In the genomic region with DNA sequence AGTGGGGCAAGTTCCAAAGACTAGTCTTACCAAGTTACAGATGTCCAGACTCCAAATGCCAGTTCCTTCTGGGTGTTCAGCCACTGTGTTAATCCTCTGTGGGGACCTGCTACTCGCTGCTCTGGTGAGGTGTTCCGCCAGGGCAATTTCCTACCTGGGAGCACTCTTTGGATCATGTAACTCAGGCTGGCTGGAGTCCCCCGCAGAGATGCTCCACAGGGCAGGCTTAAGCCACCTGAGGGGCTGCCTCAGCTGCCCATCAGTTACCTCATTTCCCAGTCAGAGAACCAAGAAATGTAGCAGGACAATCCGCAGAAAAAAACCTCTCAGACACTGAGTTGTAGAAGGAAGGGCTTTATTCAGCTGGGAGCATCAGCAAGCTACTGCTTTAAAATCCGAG, we compare ENCODE assay signal across 1 cellular context.
TF ChIP-seq lines count a peak whose summit lies in the region.

No MANE protein-coding gene starts in this region.

TF ChIP-seq in GM23338, 12 proteins besides CTCF, POLR2A, EP300 and RAD21 (continued from another document):
- TF ChIP-seq, protein P1, sequence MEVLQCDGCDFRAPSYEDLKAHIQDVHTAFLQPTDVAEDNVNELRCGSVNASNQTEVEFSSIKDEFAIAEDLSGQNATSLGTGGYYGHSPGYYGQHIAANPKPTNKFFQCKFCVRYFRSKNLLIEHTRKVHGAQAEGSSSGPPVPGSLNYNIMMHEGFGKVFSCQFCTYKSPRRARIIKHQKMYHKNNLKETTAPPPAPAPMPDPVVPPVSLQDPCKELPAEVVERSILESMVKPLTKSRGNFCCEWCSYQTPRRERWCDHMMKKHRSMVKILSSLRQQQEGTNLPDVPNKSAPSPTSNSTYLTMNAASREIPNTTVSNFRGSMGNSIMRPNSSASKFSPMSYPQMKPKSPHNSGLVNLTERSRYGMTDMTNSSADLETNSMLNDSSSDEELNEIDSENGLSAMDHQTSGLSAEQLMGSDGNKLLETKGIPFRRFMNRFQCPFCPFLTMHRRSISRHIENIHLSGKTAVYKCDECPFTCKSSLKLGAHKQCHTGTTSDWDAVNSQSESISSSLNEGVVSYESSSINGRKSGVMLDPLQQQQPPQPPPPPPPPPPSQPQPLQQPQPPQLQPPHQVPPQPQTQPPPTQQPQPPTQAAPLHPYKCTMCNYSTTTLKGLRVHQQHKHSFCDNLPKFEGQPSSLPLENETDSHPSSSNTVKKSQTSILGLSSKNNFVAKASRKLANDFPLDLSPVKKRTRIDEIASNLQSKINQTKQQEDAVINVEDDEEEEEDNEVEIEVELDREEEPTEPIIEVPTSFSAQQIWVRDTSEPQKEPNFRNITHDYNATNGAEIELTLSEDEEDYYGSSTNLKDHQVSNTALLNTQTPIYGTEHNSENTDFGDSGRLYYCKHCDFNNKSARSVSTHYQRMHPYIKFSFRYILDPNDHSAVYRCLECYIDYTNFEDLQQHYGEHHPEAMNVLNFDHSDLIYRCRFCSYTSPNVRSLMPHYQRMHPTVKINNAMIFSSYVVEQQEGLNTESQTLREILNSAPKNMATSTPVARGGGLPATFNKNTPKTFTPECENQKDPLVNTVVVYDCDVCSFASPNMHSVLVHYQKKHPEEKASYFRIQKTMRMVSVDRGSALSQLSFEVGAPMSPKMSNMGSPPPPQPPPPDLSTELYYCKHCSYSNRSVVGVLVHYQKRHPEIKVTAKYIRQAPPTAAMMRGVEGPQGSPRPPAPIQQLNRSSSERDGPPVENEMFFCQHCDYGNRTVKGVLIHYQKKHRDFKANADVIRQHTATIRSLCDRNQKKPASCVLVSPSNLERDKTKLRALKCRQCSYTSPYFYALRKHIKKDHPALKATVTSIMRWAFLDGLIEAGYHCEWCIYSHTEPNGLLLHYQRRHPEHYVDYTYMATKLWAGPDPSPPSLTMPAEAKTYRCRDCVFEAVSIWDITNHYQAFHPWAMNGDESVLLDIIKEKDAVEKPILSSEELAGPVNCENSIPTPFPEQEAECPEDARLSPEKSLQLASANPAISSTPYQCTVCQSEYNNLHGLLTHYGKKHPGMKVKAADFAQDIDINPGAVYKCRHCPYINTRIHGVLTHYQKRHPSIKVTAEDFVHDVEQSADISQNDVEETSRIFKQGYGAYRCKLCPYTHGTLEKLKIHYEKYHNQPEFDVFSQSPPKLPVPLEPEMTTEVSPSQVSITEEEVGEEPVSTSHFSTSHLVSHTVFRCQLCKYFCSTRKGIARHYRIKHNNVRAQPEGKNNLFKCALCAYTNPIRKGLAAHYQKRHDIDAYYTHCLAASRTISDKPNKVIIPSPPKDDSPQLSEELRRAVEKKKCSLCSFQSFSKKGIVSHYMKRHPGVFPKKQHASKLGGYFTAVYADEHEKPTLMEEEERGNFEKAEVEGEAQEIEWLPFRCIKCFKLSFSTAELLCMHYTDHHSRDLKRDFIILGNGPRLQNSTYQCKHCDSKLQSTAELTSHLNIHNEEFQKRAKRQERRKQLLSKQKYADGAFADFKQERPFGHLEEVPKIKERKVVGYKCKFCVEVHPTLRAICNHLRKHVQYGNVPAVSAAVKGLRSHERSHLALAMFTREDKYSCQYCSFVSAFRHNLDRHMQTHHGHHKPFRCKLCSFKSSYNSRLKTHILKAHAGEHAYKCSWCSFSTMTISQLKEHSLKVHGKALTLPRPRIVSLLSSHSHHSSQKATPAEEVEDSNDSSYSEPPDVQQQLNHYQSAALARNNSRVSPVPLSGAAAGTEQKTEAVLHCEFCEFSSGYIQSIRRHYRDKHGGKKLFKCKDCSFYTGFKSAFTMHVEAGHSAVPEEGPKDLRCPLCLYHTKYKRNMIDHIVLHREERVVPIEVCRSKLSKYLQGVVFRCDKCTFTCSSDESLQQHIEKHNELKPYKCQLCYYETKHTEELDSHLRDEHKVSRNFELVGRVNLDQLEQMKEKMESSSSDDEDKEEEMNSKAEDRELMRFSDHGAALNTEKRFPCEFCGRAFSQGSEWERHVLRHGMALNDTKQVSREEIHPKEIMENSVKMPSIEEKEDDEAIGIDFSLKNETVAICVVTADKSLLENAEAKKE (CRISPR knock-in tag; IDR thresholded peaks at IDR 0.05), result no peak
- TF ChIP-seq ZNF331 (CRISPR knock-in tag; IDR thresholded peaks at IDR 0.05; ENCODE audit: low read depth), result no peak
- TF ChIP-seq ZNF114 (CRISPR knock-in tag; IDR thresholded peaks at IDR 0.05), result no peak
TF ChIP-seq in GM23338: peak in this region for 0.
